ENCODE assay signal across 8 cellular contexts in genomic region chr4:2402053-2402452, GRCh38. TPM values are rescaled to one million over a fixed set of nuclear protein-coding genes. Genes with fewer than 3 reads are reported as not detected.
DNase-seq lines count a peak whose midpoint lies in the region; ATAC-seq and TF ChIP-seq lines count a peak whose summit lies in the region.

No MANE protein-coding gene starts in this region.

- POLR2A ChIA-PET in RWPE1 (lab: Yijun Ruan, JAX; ENCODE audit: low non-redundant PET) = no interaction called here

- CTCF ChIA-PET in RWPE1 (lab: Yijun Ruan, JAX) = interaction anchor here (0.6 kb wide), 1 partner anchor 10 kb away, joined by 3 read pairs; no protein-coding TSS in a partner anchor

- no peak for TF ChIP-seq EP300 in suprapubic skin (IDR thresholded peaks at IDR 0.05)

- no peaks in the 10 kb centered on the region for H3K36me3 ChIP-seq in suprapubic skin

- peak overlapping the region; percentile 37 for H3K4me3 ChIP-seq in suprapubic skin

- no peaks in the 10 kb centered on the region for H3K9me3 ChIP-seq in suprapubic skin

- peak; percentile 37 to 73 for DNase-seq in NCI-H187 (lab: John Stamatoyannopoulos, UW)
- DNase-seq in NCI-H187 treated with DMSO at 0.1 percent for 48 hours (lab: John Stamatoyannopoulos, UW) = no peak
- DNase-seq in RWPE1 (ENCODE audit: low spot score) = no peak
- DNase-seq in dermis blood vessel endothelial cell = peak; percentile 62
- DNase-seq in lung microvascular endothelial cell (ENCODE audit: low read depth in 2 of 2) = peak; percentile 11 to 48
- DNase-seq in suprapubic skin (ENCODE audit: low spot score in 2 of 2) = no peak

- ATAC-seq in GM19023 (IDR thresholded peaks at IDR 0.05; ENCODE audit: unreplicated experiment) (no peak), HG03159 (IDR thresholded peaks at IDR 0.05; ENCODE audit: unreplicated experiment) (no peak)

- WGBS in suprapubic skin = no CpG with 5 or more reads among the region's 15 CpGs

- no peaks in the 10 kb centered on the region for H3K27me3 ChIP-seq in suprapubic skin

- H3K27ac ChIP-seq in RWPE1 (peak overlapping the region; percentile 12; the same call in 1 of the 2 replicates), suprapubic skin (no peak overlapping the region)

- TF ChIP-seq CTCF in RWPE1 (conservative IDR thresholded peaks at IDR 0.05; ENCODE audit: low read depth) = no peak
- no peak for TF ChIP-seq CTCF in suprapubic skin (IDR thresholded peaks at IDR 0.05)

- no peak for TF ChIP-seq POLR2A in suprapubic skin (IDR thresholded peaks at IDR 0.05)

- peaks cover 20% of the 10 kb centered on the region for H3K4me1 ChIP-seq in suprapubic skin

RNA-seq across cellular contexts. Expression of gene ZFYVE28, which starts 16.4 kb away (rescaled TPM):
- 7.5 and 8.6 TPM in 2 replicates for total RNA-seq in dermis blood vessel endothelial cell
- 1.8 and 2.6 TPM in 2 replicates for total RNA-seq in lung microvascular endothelial cell
- 10 to 100 TPM in 2 of 4 donors, 1 to 10 TPM in 2; 7.6 to 21.3 (median 9.9) TPM for total RNA-seq in suprapubic skin

RNA-seq across cellular contexts. Expression of gene CFAP99, which starts 16.7 kb away (rescaled TPM):
- total RNA-seq in dermis blood vessel endothelial cell (0.17 TPM in 1 of 2 replicates, not detected in the other), lung microvascular endothelial cell (not detected in 2 replicates), suprapubic skin (not detected)

Comparison
In these comparisons a context has a peak if more than half of its experiments do, and no peak if none do; other contexts are left out.
1. DNase-seq: peak in NCI-H187 (2 of 2), dermis blood vessel endothelial cell (single experiment) and lung microvascular endothelial cell (2 of 2); none in NCI-H187 treated with DMSO at 0.1 percent for 48 hours (single experiment), RWPE1 (single experiment) and suprapubic skin (0 of 2).